Comparison of ENCODE assay signal across 15 cellular contexts in the genomic region with DNA sequence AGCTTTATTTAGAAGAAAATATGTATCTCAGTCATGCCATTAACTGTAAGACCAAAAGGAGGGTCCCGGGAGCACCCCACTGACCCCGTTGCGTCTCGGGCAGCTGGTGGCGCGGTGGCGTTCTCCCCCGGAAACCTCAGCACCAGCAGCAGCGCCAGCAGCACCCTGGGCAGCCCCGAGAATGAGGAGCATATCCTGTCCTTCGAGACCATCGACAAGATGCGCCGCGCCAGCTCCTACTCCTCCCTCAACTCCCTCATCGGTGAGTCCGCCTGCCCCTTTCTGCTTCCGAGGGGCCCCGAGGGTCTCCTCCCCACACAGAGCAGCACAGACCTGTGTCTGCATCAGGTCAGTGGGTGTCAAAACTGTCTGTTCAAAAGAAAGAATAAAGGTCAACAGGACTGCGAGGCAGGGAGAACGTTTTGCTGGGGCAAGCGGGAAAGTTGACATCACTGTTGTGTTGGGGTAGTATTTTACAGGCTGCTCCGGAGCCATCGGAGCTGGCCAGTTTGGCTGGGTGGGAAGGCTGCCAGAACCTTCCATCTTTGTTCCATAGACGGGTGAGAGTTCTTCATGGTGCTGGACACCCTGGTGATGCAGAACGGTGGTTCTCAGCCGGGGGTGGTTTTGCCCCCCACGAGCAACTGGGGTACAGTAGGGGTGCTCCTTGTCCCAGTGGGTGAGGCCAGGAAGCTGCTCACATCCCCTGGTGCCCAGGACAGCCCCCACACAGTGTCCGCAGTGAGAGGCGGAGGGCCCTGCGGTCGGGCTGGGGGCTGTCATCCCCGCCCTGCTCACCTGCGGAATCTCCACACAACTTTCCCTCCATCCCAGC.
DNase-seq lines count a peak whose midpoint lies in the region; ATAC-seq, FAIRE-seq and TF ChIP-seq lines count a peak whose summit lies in the region.
"Had no signal": no experiment of that assay in that cellular context is flagged by ENCODE, and none has a peak within 500 bp of the region (broad histone marks: within the 10 kb centered on the region; RNA-seq: fewer than 3 reads in every experiment).

No MANE protein-coding gene starts in this region.

- H3K4me1 Mint-ChIP-seq in natural killer cell treated with Interleukin-12 subunit alpha and Interleukin-12 subunit beta and Interleukin-15 and Interleukin-18, amount 100 ng/mL, for 72 hours (ENCODE audit: low read depth in 2 of 2): peaks cover 27 to 39% of the 10 kb centered on the region in 2 donors
- H3K4me1 Mint-ChIP-seq in natural killer cell: peaks cover 0 to 11% of the 10 kb centered on the region in 2 donors
- H3K4me1 Mint-ChIP-seq in activated CD4-positive, alpha-beta memory T cell treated with anti-CD3 and anti-CD28 coated beads, Interleukin-2, amount 10 ng/mL, durations not matched to agents 7 days and 5 days: peaks cover 92% of the 10 kb centered on the region

- no peaks in the 10 kb centered on the region for H3K9me3 Mint-ChIP-seq in natural killer cell treated with Interleukin-12 subunit alpha and Interleukin-12 subunit beta and Interleukin-15 and Interleukin-18, amount 100 ng/mL, for 72 hours
- H3K9me3 Mint-ChIP-seq in natural killer cell: no peaks in the 10 kb centered on the region
- no peaks in the 10 kb centered on the region for H3K9me3 Mint-ChIP-seq in activated CD4-positive, alpha-beta memory T cell treated with anti-CD3 and anti-CD28 coated beads, Interleukin-2, amount 10 ng/mL, durations not matched to agents 7 days and 5 days
- H3K9me3 Mint-ChIP-seq: stimulated activated naive B cell treated with anti-CD40 and anti-IgM and Interleukin-4, amounts not matched to agents 10 μg/mL and 1 μg/mL and 100 μg/mL, for 72 hours had no signal

- FAIRE-seq in urothelium cell line (lab: Jason Lieb, UNC): peak; percentile 85

- POLR2A ChIA-PET in activated CD4-positive, alpha-beta memory T cell treated with anti-CD3 and anti-CD28 coated beads, Interleukin-2, amount 10 ng/mL, durations not matched to agents 7 days and 5 days (lab: Charles Lee): interaction anchor here (1.0 to 8.6 kb wide), 14 partner anchors 16 to 439 kb away, joined by 3 to 135 read pairs (median 16); partner anchors contain the start of gene NPTX1

- TF ChIP-seq CTCF in natural killer cell (IDR thresholded peaks at IDR 0.05) (no peak), foreskin keratinocyte (conservative IDR thresholded peaks at IDR 0.05) (no peak)

- H3K27ac Mint-ChIP-seq in natural killer cell treated with Interleukin-12 subunit alpha and Interleukin-12 subunit beta and Interleukin-15 and Interleukin-18, amount 100 ng/mL, for 72 hours: peak overlapping the region; percentile 88 to 94
- H3K27ac Mint-ChIP-seq in natural killer cell: no peak overlapping the region
- peak overlapping the region; percentile 100 for H3K27ac Mint-ChIP-seq in activated CD4-positive, alpha-beta memory T cell treated with anti-CD3 and anti-CD28 coated beads, Interleukin-2, amount 10 ng/mL, durations not matched to agents 7 days and 5 days

- peaks cover 4% of the 10 kb centered on the region for H3K36me3 Mint-ChIP-seq in natural killer cell treated with Interleukin-12 subunit alpha and Interleukin-12 subunit beta and Interleukin-15 and Interleukin-18, amount 100 ng/mL, for 72 hours
- H3K36me3 Mint-ChIP-seq in natural killer cell: no peaks in the 10 kb centered on the region
- H3K36me3 Mint-ChIP-seq in activated CD4-positive, alpha-beta memory T cell treated with anti-CD3 and anti-CD28 coated beads, Interleukin-2, amount 10 ng/mL, durations not matched to agents 7 days and 5 days (ENCODE audit: low read depth): peaks cover 91% of the 10 kb centered on the region

- H3K27me3 Mint-ChIP-seq in natural killer cell treated with Interleukin-12 subunit alpha and Interleukin-12 subunit beta and Interleukin-15 and Interleukin-18, amount 100 ng/mL, for 72 hours: no peaks in the 10 kb centered on the region
- no peaks in the 10 kb centered on the region for H3K27me3 Mint-ChIP-seq in natural killer cell (ENCODE audit: low read depth in 2 of 2)
- H3K27me3 Mint-ChIP-seq in activated CD4-positive, alpha-beta memory T cell treated with anti-CD3 and anti-CD28 coated beads, Interleukin-2, amount 10 ng/mL, durations not matched to agents 7 days and 5 days: no peaks in the 10 kb centered on the region
- H3K27me3 Mint-ChIP-seq: stimulated activated naive B cell treated with anti-CD40 and anti-IgM and Interleukin-4, amounts not matched to agents 10 μg/mL and 1 μg/mL and 100 μg/mL, for 72 hours had no signal

- H3K27me3 ChIP-seq in foreskin keratinocyte: no peaks in the 10 kb centered on the region
- H3K27me3 ChIP-seq: BE2C had no signal

- CTCF ChIA-PET in activated CD4-positive, alpha-beta memory T cell treated with anti-CD3 and anti-CD28 coated beads, Interleukin-2, amount 10 ng/mL, durations not matched to agents 7 days and 5 days (lab: Charles Lee): interaction anchor here (0.6 to 1.3 kb wide), 5 partner anchors 12 to 467 kb away, joined by 3 to 5 read pairs (median 3); no protein-coding TSS in a partner anchor

- peak; percentile 59 for DNase-seq in natural killer cell treated with Interleukin-12 subunit alpha and Interleukin-12 subunit beta and Interleukin-15 and Interleukin-18, amount 100 ng/mL, for 72 hours (ENCODE audit: low spot score)
- DNase-seq in natural killer cell (no peak), foreskin keratinocyte (no peak), urothelium cell line (ENCODE audit: low spot score) (no peak), medulla oblongata (ENCODE audit: extremely low spot score) (no peak), substantia nigra (lab: John Stamatoyannopoulos, UW) (no peak), anterior cingulate cortex (lab: John Stamatoyannopoulos, UW) (no peak)
- no peak for DNase-seq in activated CD4-positive, alpha-beta memory T cell treated with anti-CD3 and anti-CD28 coated beads, Interleukin-2, amount 10 ng/mL, durations not matched to agents 7 days and 5 days
- DNase-seq: DND-41; KBM-7; mesendoderm; NCI-H1105 treated with DMSO at 0.1 percent for 48 hours; SIG-M5; stimulated activated naive B cell treated with anti-CD40 and anti-IgM and Interleukin-4, amounts not matched to agents 10 μg/mL and 1 μg/mL and 100 μg/mL, for 72 hours had no signal

- ATAC-seq in natural killer cell treated with Interleukin-12 subunit alpha and Interleukin-12 subunit beta and Interleukin-15 and Interleukin-18, amount 100 ng/mL, for 72 hours: no peak
- ATAC-seq in natural killer cell (no peak), foreskin keratinocyte (no peak)
- ATAC-seq: stimulated activated naive B cell treated with anti-CD40 and anti-IgM and Interleukin-4, amounts not matched to agents 10 μg/mL and 1 μg/mL and 100 μg/mL, for 72 hours had no signal

- H3K27ac ChIP-seq in foreskin keratinocyte (peak overlapping the region; percentile 96), substantia nigra (ENCODE audit: low read depth, low read length, poor library complexity, severe bottlenecking) (no peak overlapping the region)

- intact Hi-C loops in natural killer cell (cut with micrococcal nuclease): no loop called here

- peak overlapping the region; percentile 84 for H3K4me3 Mint-ChIP-seq in natural killer cell treated with Interleukin-12 subunit alpha and Interleukin-12 subunit beta and Interleukin-15 and Interleukin-18, amount 100 ng/mL, for 72 hours
- H3K4me3 Mint-ChIP-seq in natural killer cell: no peak overlapping the region
- peak overlapping the region; percentile 94 for H3K4me3 Mint-ChIP-seq in activated CD4-positive, alpha-beta memory T cell treated with anti-CD3 and anti-CD28 coated beads, Interleukin-2, amount 10 ng/mL, durations not matched to agents 7 days and 5 days
- H3K4me3 Mint-ChIP-seq: stimulated activated naive B cell treated with anti-CD40 and anti-IgM and Interleukin-4, amounts not matched to agents 10 μg/mL and 1 μg/mL and 100 μg/mL, for 72 hours had no signal

- H3K4me1 ChIP-seq in foreskin keratinocyte: peaks cover 18% of the 10 kb centered on the region

Comparison
In these comparisons a context has a peak if more than half of its experiments do, and no peak if none do; other contexts are left out.
1. H3K27ac Mint-ChIP-seq: peak in natural killer cell treated with Interleukin-12 subunit alpha and Interleukin-12 subunit beta and Interleukin-15 and Interleukin-18, amount 100 ng/mL, for 72 hours (2 of 2) and activated CD4-positive, alpha-beta memory T cell treated with anti-CD3 and anti-CD28 coated beads, Interleukin-2, amount 10 ng/mL, durations not matched to agents 7 days and 5 days (single experiment); none in natural killer cell (0 of 2).